Comparison of ENCODE assay signal across 8 cellular contexts in genomic region chr17:63699638-63700527, GRCh38. TPM values are rescaled to one million over a fixed set of nuclear protein-coding genes. Genes with fewer than 3 reads are reported as not detected.
DNase-seq lines count a peak whose midpoint lies in the region; ATAC-seq and TF ChIP-seq lines count a peak whose summit lies in the region.

Gene LIMD2 (minus strand): TSS chr17:63700125. CDS start chr17:63699298, 827 bp downstream.

- under 1% methylated on average over 133 of the region's 133 CpGs for WGBS in right cardiac atrium
- 1% methylated on average over 133 of the region's 133 CpGs for WGBS in sigmoid colon, 2 donors

- H3K4me2 ChIP-seq in SU-DHL-6 (ENCODE audit: low read depth, low read length, poor library complexity, severe bottlenecking) = peak within 1 kb of the TSS; percentile 93

- H3K4me1 ChIP-seq in ACC112 (ENCODE audit: control insufficient read depth, insufficient read depth, low read length, unreplicated experiment) = peaks cover 24% of the 10 kb centered on the region
- H3K4me1 ChIP-seq in right cardiac atrium (ENCODE audit: control insufficient read depth, insufficient read depth, low read length) = no peaks in the 10 kb centered on the region
- peaks cover 0 to 45% (median 38%) of the 10 kb centered on the region in 4 donors for H3K4me1 ChIP-seq in sigmoid colon

- H2AFZ ChIP-seq in ACC112 (ENCODE audit: low read length, unreplicated experiment) (peak within 1 kb of the TSS; percentile 83), SU-DHL-6 (ENCODE audit: low read depth, low read length, severe bottlenecking) (no peak within 1 kb of the TSS)

- no peaks in the 10 kb centered on the region for H3K9me2 ChIP-seq in SU-DHL-6 (replicated peaks; ENCODE audit: insufficient read depth, low read length)

- peaks cover 48% of the 10 kb centered on the region for H3F3A ChIP-seq in SU-DHL-6 (ENCODE audit: insufficient read depth)

- no peak for TF ChIP-seq EP300 in sigmoid colon (IDR thresholded peaks at IDR 0.05)

- ATAC-seq in GM19023 (IDR thresholded peaks at IDR 0.05; ENCODE audit: unreplicated experiment) (peak; percentile 15), right cardiac atrium (peak; percentile 3 to 5)

- H3K9ac ChIP-seq in SU-DHL-6 (ENCODE audit: low read length) = peak within 1 kb of the TSS; percentile 99

- TF ChIP-seq CTCF in SU-DHL-6 (IDR thresholded peaks at IDR 0.05; ENCODE audit: insufficient read depth, low read length, poor library complexity, severe bottlenecking) (no peak), sigmoid colon (IDR thresholded peaks at IDR 0.05) (no peak)

- intact Hi-C loops in right cardiac atrium (cut with DNase I) (no loop called here), sigmoid colon (cut with DNase I) (loop anchor here (5.0 kb wide), 2 partner anchors 42 to 78 kb away; partner anchors contain the start of genes MAP3K3 and STRADA)

- H3K79me2 ChIP-seq in ACC112 (ENCODE audit: control insufficient read depth, insufficient read depth, low read length, unreplicated experiment) (peaks cover 21% of the 10 kb centered on the region), SU-DHL-6 (ENCODE audit: insufficient read depth, low read length) (peaks cover 12% of the 10 kb centered on the region)

- H3K4me3 Mint-ChIP-seq in activated naive CD8-positive, alpha-beta T cell treated with anti-CD3 and anti-CD28 coated beads for 36 hours = peak within 1 kb of the TSS; percentile 91

- peaks cover 62% of the 10 kb centered on the region for H3K4me1 Mint-ChIP-seq in activated naive CD8-positive, alpha-beta T cell treated with anti-CD3 and anti-CD28 coated beads for 36 hours

- no peaks in the 10 kb centered on the region for H3K27me3 Mint-ChIP-seq in activated naive CD8-positive, alpha-beta T cell treated with anti-CD3 and anti-CD28 coated beads for 36 hours

- peaks cover 59% of the 10 kb centered on the region for H3K36me3 Mint-ChIP-seq in activated naive CD8-positive, alpha-beta T cell treated with anti-CD3 and anti-CD28 coated beads for 36 hours

- peak; percentile 80 for DNase-seq in HuH-7.5 (ENCODE audit: low spot score)
- DNase-seq in activated naive CD8-positive, alpha-beta T cell treated with anti-CD3 and anti-CD28 coated beads for 36 hours = peak; percentile 84
- peak; percentile 77 to 91 (median 89) for DNase-seq in right cardiac atrium
- peak; percentile 76 for DNase-seq in sigmoid colon
- DNase-seq in COLO829 (ENCODE audit: low spot score) = no peak

- H3K27ac ChIP-seq in ACC112 (ENCODE audit: low read depth, low read length) (peak within 1 kb of the TSS; percentile 58), SU-DHL-6 (ENCODE audit: low read depth, low read length) (peak within 1 kb of the TSS; percentile 98), right cardiac atrium (ENCODE audit: low read length) (peak within 1 kb of the TSS; percentile 77), sigmoid colon (peak within 1 kb of the TSS; percentile 70 to 75 (median 72))

- no peaks in the 10 kb centered on the region for H3K9me3 Mint-ChIP-seq in activated naive CD8-positive, alpha-beta T cell treated with anti-CD3 and anti-CD28 coated beads for 36 hours

- no peaks in the 10 kb centered on the region for H3K27me3 ChIP-seq in ACC112 (ENCODE audit: insufficient read depth, low read length)
- no peaks in the 10 kb centered on the region for H3K27me3 ChIP-seq in SU-DHL-6 (ENCODE audit: low read length)
- H3K27me3 ChIP-seq in right cardiac atrium (ENCODE audit: control insufficient read depth, insufficient read depth) = no peaks in the 10 kb centered on the region
- H3K27me3 ChIP-seq in sigmoid colon = no peaks in the 10 kb centered on the region

- no peaks in the 10 kb centered on the region for H3K9me3 ChIP-seq in SU-DHL-6 (ENCODE audit: insufficient read depth, low read length)
- H3K9me3 ChIP-seq in right cardiac atrium (ENCODE audit: control insufficient read depth, low read length) = no peaks in the 10 kb centered on the region
- no peaks in the 10 kb centered on the region for H3K9me3 ChIP-seq in sigmoid colon

- no peak for TF ChIP-seq POLR2A in sigmoid colon (IDR thresholded peaks at IDR 0.05)

- peaks cover 7% of the 10 kb centered on the region; the same call in 1 of the 2 replicates for H3K36me3 ChIP-seq in ACC112 (ENCODE audit: insufficient read depth, low read length)
- H3K36me3 ChIP-seq in SU-DHL-6 (ENCODE audit: low read length) = no peaks in the 10 kb centered on the region; the same call in 1 of the 2 replicates
- H3K36me3 ChIP-seq in sigmoid colon = peaks cover 0 to 22% (median 5%) of the 10 kb centered on the region in 4 donors

- peak within 1 kb of the TSS; percentile 87 for H3K4me3 ChIP-seq in ACC112 (ENCODE audit: low read depth, low read length)
- peak within 1 kb of the TSS; percentile 73 for H3K4me3 ChIP-seq in SU-DHL-6 (ENCODE audit: insufficient read depth, low read length, poor library complexity, severe bottlenecking)
- H3K4me3 ChIP-seq in right cardiac atrium (ENCODE audit: low read length) = peak within 1 kb of the TSS; percentile 82
- peak within 1 kb of the TSS; percentile 40 to 76 (median 56) for H3K4me3 ChIP-seq in sigmoid colon

- no peaks in the 10 kb centered on the region for H4K20me1 ChIP-seq in SU-DHL-6 (ENCODE audit: low read depth, low read length)

- peak within 1 kb of the TSS; percentile 97 for H3K27ac Mint-ChIP-seq in activated naive CD8-positive, alpha-beta T cell treated with anti-CD3 and anti-CD28 coated beads for 36 hours

RNA-seq across cellular contexts. Expression of gene LIMD2, which starts in this region (rescaled TPM):
- total RNA-seq in activated naive CD8-positive, alpha-beta T cell treated with anti-CD3 and anti-CD28 coated beads for 36 hours = 100 to 1,000 TPM; 173 to 179 TPM
- total RNA-seq in right cardiac atrium = 10 to 100 TPM in 1 of 4 donors, 1 to 10 TPM in 3; 7.9 to 13.8 (median 8.2) TPM
- 8.7 TPM for polyA plus RNA-seq in right cardiac atrium
- total RNA-seq in sigmoid colon = 10 to 100 TPM in 1 of 4 donors, 1 to 10 TPM in 3; 3.0 to 16.8 (median 8.5) TPM
- polyA plus RNA-seq in sigmoid colon = 100 to 1,000 TPM in 1 of 3 donors, 1 to 10 TPM in 2; 3.5 to 119 (median 3.6) TPM

Comparison
In these comparisons a context has a peak if more than half of its experiments do, and no peak if none do; other contexts are left out.
1. RNA of gene LIMD2 (total RNA-seq): 173 to 179 TPM in activated naive CD8-positive, alpha-beta T cell treated with anti-CD3 and anti-CD28 coated beads for 36 hours; 3.0 to 16.8 TPM in sigmoid colon and 7.9 to 13.8 TPM in right cardiac atrium; every median in the first group is over 4 times any median in the second.
2. Peak in every context shown above with its lines, with median percentiles within 50 percentile points of each other: H3K27ac ChIP-seq and H3K4me3 ChIP-seq.